18 cellular contexts compared by ENCODE assay signal in genomic region chr6:90637321-90637720, GRCh38.
"Had no signal": no experiment of that assay in that cellular context is flagged by ENCODE, and none has a peak within 500 bp of the region (broad histone marks: within the 10 kb centered on the region; RNA-seq: fewer than 3 reads in every experiment).

No MANE protein-coding gene starts in this region.

- DNase-seq: occipital lobe; ovary; posterior cingulate gyrus; psoas muscle; right cardiac atrium; right lobe of liver; sigmoid colon; small intestine; stimulated activated CD4-positive, alpha-beta T cell treated with anti-CD3 and anti-CD28 coated beads, Interleukin-15, amount 100 ng/mL, for 24 hours; stimulated activated CD4-positive, alpha-beta T cell treated with anti-CD3 and anti-CD28 coated beads, Interleukin-2, amount 100 ng/mL, for 24 hours; stimulated activated CD4-positive, alpha-beta T cell treated with anti-CD3 and anti-CD28 coated beads, Interleukin-2, amount 100 ng/mL, for 48 hours; stimulated activated CD4-positive, alpha-beta T cell treated with anti-CD3 and anti-CD28 coated beads, Interleukin-4, amount 100 ng/mL, for 24 hours; stimulated activated naive B cell treated with anti-CD40 and anti-IgM and Interleukin-4, amounts not matched to agents 10 μg/mL and 1 μg/mL and 100 μg/mL, for 72 hours; stimulated activated naive CD4-positive, alpha-beta T cell treated with Interleukin-2 at 50 U/mL for 16 hours; stomach; thyroid gland; trophoblast cell; upper lobe of left lung had no signal
